17 cellular contexts compared by ENCODE assay signal in genomic region chr4:143225167-143225566, GRCh38. TPM values are rescaled to one million over a fixed set of nuclear protein-coding genes. Genes with fewer than 3 reads are reported as not detected.
A peak's percentile ranks its signal among the peaks of the same experiment; 100 is the strongest.
DNase-seq lines count a peak whose midpoint lies in the region; ATAC-seq and TF ChIP-seq lines count a peak whose summit lies in the region.
"Had no signal": no experiment of that assay in that cellular context is flagged by ENCODE, and none has a peak within 500 bp of the region (broad histone marks: within the 10 kb centered on the region; RNA-seq: fewer than 3 reads in every experiment).

No MANE protein-coding gene starts in this region.

- no peak overlapping the region for H4K91ac ChIP-seq in trophoblast cell (ENCODE audit: low read depth, low read length)

- H3K27ac ChIP-seq in right cardiac atrium (ENCODE audit: low read length), result no peak overlapping the region
- peak overlapping the region; percentile 88 for H3K27ac ChIP-seq in hepatocyte
- H3K27ac ChIP-seq in trophoblast cell (ENCODE audit: low read depth, low read length), result no peak overlapping the region
- H3K27ac ChIP-seq: 22Rv1, KMS-11, SK-N-MC had no signal

- intact Hi-C loops in left ventricle myocardium superior (cut with micrococcal nuclease) (no loop called here), right cardiac atrium (cut with DNase I) (no loop called here)

- no peak overlapping the region for H4K8ac ChIP-seq in trophoblast cell (ENCODE audit: low read depth, low read length)

- no peak overlapping the region for H4K12ac ChIP-seq in trophoblast cell (ENCODE audit: low read depth, low read length)

- H3K79me1 ChIP-seq in trophoblast cell (ENCODE audit: low read length), result no peaks in the 10 kb centered on the region

- H3K18ac ChIP-seq in trophoblast cell (ENCODE audit: low read length), result no peak overlapping the region

- no peaks in the 10 kb centered on the region for H4K20me1 ChIP-seq in hepatocyte (ENCODE audit: insufficient read depth, poor library complexity, severe bottlenecking)

- H3K36me3 ChIP-seq in hepatocyte (replicated peaks; ENCODE audit: insufficient read depth, low read depth), result no peaks in the 10 kb centered on the region
- peaks cover 0 to 1% of the 10 kb centered on the region in 2 experiments for H3K36me3 ChIP-seq in trophoblast cell (ENCODE audit: control insufficient read depth in 1 of 2, insufficient read depth in 2 of 2, low read length in 2 of 2)
- H3K36me3 ChIP-seq: MG63 had no signal

- H3K4me1 ChIP-seq in right cardiac atrium (ENCODE audit: control insufficient read depth, insufficient read depth, low read length), result no peaks in the 10 kb centered on the region
- H3K4me1 ChIP-seq in hepatocyte (ENCODE audit: insufficient read depth), result peaks cover 19% of the 10 kb centered on the region
- no peaks in the 10 kb centered on the region for H3K4me1 ChIP-seq in trophoblast cell (ENCODE audit: control insufficient read depth in 1 of 2, insufficient read depth in 2 of 2, low read length in 2 of 2)

- no peak overlapping the region for H3K4me3 ChIP-seq in right cardiac atrium (ENCODE audit: low read length)
- H3K4me3 ChIP-seq in hepatocyte, result no peak overlapping the region
- H3K4me3 ChIP-seq in trophoblast cell (ENCODE audit: low read depth, low read length), result no peak overlapping the region
- H3K4me3 ChIP-seq: MG63, SK-N-MC had no signal

- 91% methylated on average over 6 of the region's 6 CpGs for WGBS in right cardiac atrium
- WGBS in hepatocyte (ENCODE audit: low lambda C conversion rate, missing lambda C conversion rate), result 49% methylated on average over 6 of the region's 6 CpGs
- no CpG with 5 or more reads among the region's 6 CpGs for WGBS in trophoblast cell (ENCODE audit: extremely low coverage, insufficient coverage, insufficient read length)

- H3K4me1 Mint-ChIP-seq in stimulated activated effector memory CD8-positive, alpha-beta T cell treated with anti-CD3 and anti-CD28 coated beads, Interleukin-12 subunit alpha, Interleukin-12 subunit beta, amount 100 ng/mL, for 72 hours, result no peaks in the 10 kb centered on the region
- H3K4me1 Mint-ChIP-seq: CD8-positive, alpha-beta memory T cell had no signal

- no peak overlapping the region for H3K14ac ChIP-seq in trophoblast cell (ENCODE audit: low read length)

- peak overlapping the region; percentile 56 for H3K4me2 ChIP-seq in hepatocyte
- no peak overlapping the region for H3K4me2 ChIP-seq in trophoblast cell (ENCODE audit: low read length)
- H3K4me2 ChIP-seq: KMS-11 had no signal

- H2AFZ ChIP-seq in hepatocyte (no peak overlapping the region), trophoblast cell (ENCODE audit: insufficient read depth, low read length, poor library complexity) (no peak overlapping the region)

- H3K9me3 ChIP-seq in right cardiac atrium (ENCODE audit: control insufficient read depth, low read length), result no peaks in the 10 kb centered on the region
- no peaks in the 10 kb centered on the region for H3K9me3 ChIP-seq in hepatocyte (ENCODE audit: low read depth)
- H3K9me3 ChIP-seq in trophoblast cell (ENCODE audit: insufficient read depth, low read depth, low read length), result no peaks in the 10 kb centered on the region
- H3K9me3 ChIP-seq: MG63 had no signal

- H3K79me2 ChIP-seq in hepatocyte, result no peaks in the 10 kb centered on the region
- H3K79me2 ChIP-seq in trophoblast cell (ENCODE audit: control insufficient read depth, insufficient read depth, low read length, poor library complexity), result no peaks in the 10 kb centered on the region

- ATAC-seq in left ventricle myocardium superior, result peak; percentile 32
- no peak for ATAC-seq in right cardiac atrium
- ATAC-seq in stimulated activated effector memory CD8-positive, alpha-beta T cell treated with anti-CD3 and anti-CD28 coated beads, Interleukin-12 subunit alpha, Interleukin-12 subunit beta, amount 100 ng/mL, for 72 hours, result no peak

- no peak overlapping the region for H3K4me3 Mint-ChIP-seq in stimulated activated effector memory CD8-positive, alpha-beta T cell treated with anti-CD3 and anti-CD28 coated beads, Interleukin-12 subunit alpha, Interleukin-12 subunit beta, amount 100 ng/mL, for 72 hours
- H3K4me3 Mint-ChIP-seq: CD8-positive, alpha-beta memory T cell had no signal

- no peak overlapping the region for H3K27ac Mint-ChIP-seq in stimulated activated effector memory CD8-positive, alpha-beta T cell treated with anti-CD3 and anti-CD28 coated beads, Interleukin-12 subunit alpha, Interleukin-12 subunit beta, amount 100 ng/mL, for 72 hours

- no peaks in the 10 kb centered on the region for H3K9me3 Mint-ChIP-seq in stimulated activated effector memory CD8-positive, alpha-beta T cell treated with anti-CD3 and anti-CD28 coated beads, Interleukin-12 subunit alpha, Interleukin-12 subunit beta, amount 100 ng/mL, for 72 hours
- H3K9me3 Mint-ChIP-seq: CD8-positive, alpha-beta memory T cell had no signal

- H2BK120ac ChIP-seq in trophoblast cell (ENCODE audit: insufficient read depth, low read length, poor library complexity), result no peak overlapping the region

- no peak overlapping the region for H3K23ac ChIP-seq in trophoblast cell (ENCODE audit: low read length)

- no peak overlapping the region for H2BK12ac ChIP-seq in trophoblast cell (ENCODE audit: low read length)

- no peak for DNase-seq in left ventricle myocardium superior
- no peak for DNase-seq in right cardiac atrium
- peak; percentile 75 for DNase-seq in hepatocyte (ENCODE audit: low spot score)
- DNase-seq in trophoblast cell, result peak; percentile 71 to 89
- DNase-seq in stimulated activated effector memory CD8-positive, alpha-beta T cell treated with anti-CD3 and anti-CD28 coated beads, Interleukin-12 subunit alpha, Interleukin-12 subunit beta, amount 100 ng/mL, for 72 hours (ENCODE audit: low spot score in 2 of 2), result no peak
- no peak for DNase-seq in NCI-H2029 (lab: John Stamatoyannopoulos, UW)
- no peak for DNase-seq in stimulated activated CD4-positive, alpha-beta T cell treated with anti-CD3 and anti-CD28 coated beads, Interleukin-2, amount 100 ng/mL, for 48 hours
- DNase-seq in activated CD4-positive, alpha-beta T cell treated with anti-CD3 and anti-CD28 coated beads, Interleukin-2, amount 50 U/mL, for 1 hour, result no peak
- DNase-seq: CD8-positive, alpha-beta memory T cell; EL; HCEC 1CT; MG63; NCI-H1092 treated with DMSO at 0.1 percent for 48 hours; NCI-H1694 had no signal

- H3K36me3 Mint-ChIP-seq in stimulated activated effector memory CD8-positive, alpha-beta T cell treated with anti-CD3 and anti-CD28 coated beads, Interleukin-12 subunit alpha, Interleukin-12 subunit beta, amount 100 ng/mL, for 72 hours, result peaks cover 44% of the 10 kb centered on the region

- no peaks in the 10 kb centered on the region for H3K9me2 ChIP-seq in hepatocyte (replicated peaks; ENCODE audit: insufficient read depth)

- no peak overlapping the region for H2AK5ac ChIP-seq in trophoblast cell (ENCODE audit: low read length)

- no peaks in the 10 kb centered on the region for H3K27me3 ChIP-seq in right cardiac atrium (ENCODE audit: control insufficient read depth, insufficient read depth)
- no peaks in the 10 kb centered on the region for H3K27me3 ChIP-seq in hepatocyte
- no peaks in the 10 kb centered on the region for H3K27me3 ChIP-seq in trophoblast cell (ENCODE audit: insufficient read depth, low read length)
- H3K27me3 ChIP-seq: MG63 had no signal

- no peak for TF ChIP-seq CTCF in hepatocyte (IDR thresholded peaks at IDR 0.05; ENCODE audit: poor library complexity)

- no peak overlapping the region for H3K4ac ChIP-seq in trophoblast cell (ENCODE audit: low read depth, low read length)

- H2BK5ac ChIP-seq in trophoblast cell (ENCODE audit: low read depth, low read length, poor library complexity), result no peak overlapping the region

- no peak overlapping the region for H3K9ac ChIP-seq in trophoblast cell (ENCODE audit: low read length)
- H3K9ac ChIP-seq: KMS-11 had no signal

RNA-seq across cellular contexts. Expression of gene USP38, which starts 40.5 kb away (rescaled TPM):
- total RNA-seq in left ventricle myocardium superior, result 19.4 TPM
- total RNA-seq in right cardiac atrium, result 10 to 100 TPM; 19.1 to 21.1 (median 19.4) TPM
- 7.1 TPM for polyA plus RNA-seq in right cardiac atrium
- 30.3 and 34.4 TPM in 2 replicates for total RNA-seq in hepatocyte
- 7.7 and 9.1 TPM in 2 replicates for polyA plus RNA-seq in hepatocyte
- 8.4 and 9.1 TPM in 2 replicates for polyA plus RNA-seq in trophoblast cell (2013)

Comparison
In these comparisons a context has a peak if more than half of its experiments do, and no peak if none do; other contexts are left out.
1. DNase-seq: peak in hepatocyte (single experiment) and trophoblast cell (2 of 2); none in left ventricle myocardium superior (single experiment), right cardiac atrium (0 of 3), stimulated activated effector memory CD8-positive, alpha-beta T cell treated with anti-CD3 and anti-CD28 coated beads, Interleukin-12 subunit alpha, Interleukin-12 subunit beta, amount 100 ng/mL, for 72 hours (0 of 2), NCI-H2029 (single experiment), stimulated activated CD4-positive, alpha-beta T cell treated with anti-CD3 and anti-CD28 coated beads, Interleukin-2, amount 100 ng/mL, for 48 hours (0 of 2) and activated CD4-positive, alpha-beta T cell treated with anti-CD3 and anti-CD28 coated beads, Interleukin-2, amount 50 U/mL, for 1 hour (single experiment).